Comparison of ENCODE assay signal across 19 cellular contexts in genomic region chr17:29866746-29867404, GRCh38.
"Had no signal": no experiment of that assay in that cellular context is flagged by ENCODE, and none has a peak within 500 bp of the region (broad histone marks: within the 10 kb centered on the region; RNA-seq: fewer than 3 reads in every experiment).

No MANE protein-coding gene starts in this region.

- H3K9me3 Mint-ChIP-seq: activated naive CD8-positive, alpha-beta T cell treated with anti-CD3 and anti-CD28 coated beads, Interleukin-2, amount 10 ng/mL, durations not matched to agents 7 days and 5 days; endodermal cell; natural killer cell treated with Interleukin-12 subunit alpha and Interleukin-12 subunit beta and Interleukin-15 and Interleukin-18, amount 100 ng/mL, for 72 hours had no signal

- H3K36me3 Mint-ChIP-seq: natural killer cell treated with Interleukin-12 subunit alpha and Interleukin-12 subunit beta and Interleukin-15 and Interleukin-18, amount 100 ng/mL, for 72 hours had no signal

- H3K9me3 ChIP-seq: gastrocnemius medialis, heart right ventricle, left ventricle myocardium inferior, prostate gland had no signal

- H3K27me3 Mint-ChIP-seq: activated naive CD8-positive, alpha-beta T cell treated with anti-CD3 and anti-CD28 coated beads, Interleukin-2, amount 10 ng/mL, durations not matched to agents 7 days and 5 days; natural killer cell treated with Interleukin-12 subunit alpha and Interleukin-12 subunit beta and Interleukin-15 and Interleukin-18, amount 100 ng/mL, for 72 hours had no signal

- H3K27ac Mint-ChIP-seq: activated naive CD8-positive, alpha-beta T cell treated with anti-CD3 and anti-CD28 coated beads, Interleukin-2, amount 10 ng/mL, durations not matched to agents 7 days and 5 days; endodermal cell had no signal

- H3K36me3 ChIP-seq: gastrocnemius medialis, heart right ventricle, left ventricle myocardium inferior, prostate gland had no signal

- H3K4me1 ChIP-seq: prostate gland had no signal

- ATAC-seq: gastrocnemius medialis; heart right ventricle; natural killer cell treated with Interleukin-12 subunit alpha and Interleukin-12 subunit beta and Interleukin-15 and Interleukin-18, amount 100 ng/mL, for 72 hours; right cardiac atrium; stimulated activated naive CD8-positive, alpha-beta T cell treated with anti-CD3 and anti-CD28 coated beads, Interleukin-15, Interleukin-2, amounts not matched to agents 100 U/mL and 50 U/mL, for 24 hours had no signal

- H3K4me3 ChIP-seq: gastrocnemius medialis, heart right ventricle, left ventricle myocardium inferior, prostate gland, smooth muscle cell had no signal

- H3K27me3 ChIP-seq: gastrocnemius medialis, heart right ventricle had no signal

- H3K27ac ChIP-seq: gastrocnemius medialis, heart right ventricle, left ventricle myocardium inferior, prostate gland had no signal

- H3K4me3 Mint-ChIP-seq: activated naive CD8-positive, alpha-beta T cell treated with anti-CD3 and anti-CD28 coated beads, Interleukin-2, amount 10 ng/mL, durations not matched to agents 7 days and 5 days; endodermal cell; natural killer cell treated with Interleukin-12 subunit alpha and Interleukin-12 subunit beta and Interleukin-15 and Interleukin-18, amount 100 ng/mL, for 72 hours had no signal

- DNase-seq: activated CD4-positive, alpha-beta T cell treated with anti-CD3 and anti-CD28 coated beads for 48 hours; activated CD8-positive, alpha-beta memory T cell treated with anti-CD3 and anti-CD28 coated beads, Interleukin-2, amount 50 U/mL, for 48 hours; activated naive CD8-positive, alpha-beta T cell treated with anti-CD3 and anti-CD28 coated beads, Interleukin-2, amount 10 ng/mL, durations not matched to agents 7 days and 5 days; cerebellar nuclear complex; endodermal cell; gastrocnemius medialis; heart right ventricle; islet precursor cell; left ventricle myocardium inferior; mesenchymal stem cell; right cardiac atrium; stimulated activated CD4-positive, alpha-beta T cell treated with anti-CD3 and anti-CD28 coated beads, Interleukin-4, amount 100 ng/mL, for 4 hours; stimulated activated CD8-positive, alpha-beta memory T cell treated with anti-CD3 and anti-CD28 coated beads, Interleukin-4, amount 100 ng/mL, for 48 hours; stimulated activated naive CD8-positive, alpha-beta T cell treated with anti-CD3 and anti-CD28 coated beads, Interleukin-15, Interleukin-2, amounts not matched to agents 100 U/mL and 50 U/mL, for 24 hours; T-helper 2 cell; trophoblast cell had no signal
